In the genomic region with DNA sequence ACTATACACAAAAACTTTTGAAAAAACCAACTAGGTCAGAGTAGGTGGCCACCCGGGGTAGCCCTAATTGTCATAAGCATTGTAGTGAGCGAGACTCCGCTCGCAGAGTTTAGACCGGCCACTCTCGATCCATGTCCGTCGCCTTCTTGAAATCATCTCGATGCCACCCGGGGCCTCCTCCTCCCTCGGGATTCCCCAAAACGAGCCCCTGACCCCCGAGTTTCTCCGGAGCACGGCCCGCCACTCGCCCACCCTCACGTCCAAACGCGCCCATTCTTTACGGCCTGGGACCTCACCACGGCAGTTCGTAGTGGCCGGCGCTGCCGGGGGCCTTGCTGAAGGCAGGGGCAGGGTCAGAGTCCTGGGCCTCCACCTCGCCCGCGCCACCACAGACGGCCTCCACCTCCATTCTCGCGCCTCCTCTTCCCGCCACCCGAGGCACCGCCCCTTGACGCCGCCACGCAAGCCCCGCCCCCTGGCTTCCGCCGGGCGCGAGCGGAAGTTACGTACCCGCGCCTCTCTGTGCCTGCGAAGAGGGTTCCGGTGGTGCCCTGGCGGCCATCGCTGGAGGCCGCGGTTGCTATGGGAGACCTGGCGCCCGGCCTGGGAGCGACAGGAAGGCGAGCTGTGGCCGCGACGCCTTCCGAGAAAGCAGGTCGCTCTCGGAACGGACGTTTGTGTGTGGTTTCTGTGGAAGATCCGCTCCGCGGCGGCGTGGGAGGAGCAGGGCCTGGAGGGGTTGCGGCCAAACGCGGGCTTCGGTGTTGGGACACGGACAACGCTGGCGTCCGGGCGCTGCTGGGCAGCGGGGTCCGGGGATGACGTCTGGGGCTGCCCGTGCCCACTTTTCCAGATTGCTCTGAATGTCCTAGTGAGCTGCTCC, we compare ENCODE assay signal across 1 cellular context.
TF ChIP-seq lines count a peak whose summit lies in the region.

A gene (minus strand): TSS at position 425 of the 883 bp plus-strand sequence. CDS start 16 bp downstream, at position 409.

TF ChIP-seq in HEK293, 187 proteins besides CTCF, POLR2A, EP300 and RAD21 (continued from another document):
- TF ChIP-seq, protein P1, sequence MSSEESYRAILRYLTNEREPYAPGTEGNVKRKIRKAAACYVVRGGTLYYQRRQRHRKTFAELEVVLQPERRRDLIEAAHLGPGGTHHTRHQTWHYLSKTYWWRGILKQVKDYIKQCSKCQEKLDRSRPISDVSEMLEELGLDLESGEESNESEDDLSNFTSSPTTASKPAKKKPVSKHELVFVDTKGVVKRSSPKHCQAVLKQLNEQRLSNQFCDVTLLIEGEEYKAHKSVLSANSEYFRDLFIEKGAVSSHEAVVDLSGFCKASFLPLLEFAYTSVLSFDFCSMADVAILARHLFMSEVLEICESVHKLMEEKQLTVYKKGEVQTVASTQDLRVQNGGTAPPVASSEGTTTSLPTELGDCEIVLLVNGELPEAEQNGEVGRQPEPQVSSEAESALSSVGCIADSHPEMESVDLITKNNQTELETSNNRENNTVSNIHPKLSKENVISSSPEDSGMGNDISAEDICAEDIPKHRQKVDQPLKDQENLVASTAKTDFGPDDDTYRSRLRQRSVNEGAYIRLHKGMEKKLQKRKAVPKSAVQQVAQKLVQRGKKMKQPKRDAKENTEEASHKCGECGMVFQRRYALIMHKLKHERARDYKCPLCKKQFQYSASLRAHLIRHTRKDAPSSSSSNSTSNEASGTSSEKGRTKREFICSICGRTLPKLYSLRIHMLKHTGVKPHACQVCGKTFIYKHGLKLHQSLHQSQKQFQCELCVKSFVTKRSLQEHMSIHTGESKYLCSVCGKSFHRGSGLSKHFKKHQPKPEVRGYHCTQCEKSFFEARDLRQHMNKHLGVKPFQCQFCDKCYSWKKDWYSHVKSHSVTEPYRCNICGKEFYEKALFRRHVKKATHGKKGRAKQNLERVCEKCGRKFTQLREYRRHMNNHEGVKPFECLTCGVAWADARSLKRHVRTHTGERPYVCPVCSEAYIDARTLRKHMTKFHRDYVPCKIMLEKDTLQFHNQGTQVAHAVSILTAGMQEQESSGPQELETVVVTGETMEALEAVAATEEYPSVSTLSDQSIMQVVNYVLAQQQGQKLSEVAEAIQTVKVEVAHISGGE (tag by site-specific recombination; conservative IDR thresholded peaks at IDR 0.05; ENCODE audit: low read depth), result peak; percentile 97
- TF ChIP-seq ZBTB20 (tag by site-specific recombination; IDR thresholded peaks at IDR 0.05), result no peak; the same call in 1 of the 2 replicates
- no peak for TF ChIP-seq ZNF311 (tag by site-specific recombination; IDR thresholded peaks at IDR 0.05; ENCODE audit: borderline replicate concordance)
- no peak for TF ChIP-seq ZNF48 (tag by site-specific recombination; IDR thresholded peaks at IDR 0.05)
- TF ChIP-seq KLF8 (tag by site-specific recombination; IDR thresholded peaks at IDR 0.05), result peak; percentile 89
- no peak for TF ChIP-seq ZNF274 (IDR thresholded peaks at IDR 0.05; ENCODE audit: low read length)
- TF ChIP-seq ZNF274 (tag by site-specific recombination; IDR thresholded peaks at IDR 0.05; ENCODE audit: borderline replicate concordance), result no peak
- no peak for TF ChIP-seq ZNF140 (tag by site-specific recombination; IDR thresholded peaks at IDR 0.05)
- TF ChIP-seq, protein P2, sequence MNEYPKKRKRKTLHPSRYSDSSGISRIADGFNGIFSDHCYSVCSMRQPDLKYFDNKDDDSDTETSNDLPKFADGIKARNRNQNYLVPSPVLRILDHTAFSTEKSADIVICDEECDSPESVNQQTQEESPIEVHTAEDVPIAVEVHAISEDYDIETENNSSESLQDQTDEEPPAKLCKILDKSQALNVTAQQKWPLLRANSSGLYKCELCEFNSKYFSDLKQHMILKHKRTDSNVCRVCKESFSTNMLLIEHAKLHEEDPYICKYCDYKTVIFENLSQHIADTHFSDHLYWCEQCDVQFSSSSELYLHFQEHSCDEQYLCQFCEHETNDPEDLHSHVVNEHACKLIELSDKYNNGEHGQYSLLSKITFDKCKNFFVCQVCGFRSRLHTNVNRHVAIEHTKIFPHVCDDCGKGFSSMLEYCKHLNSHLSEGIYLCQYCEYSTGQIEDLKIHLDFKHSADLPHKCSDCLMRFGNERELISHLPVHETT (tag by site-specific recombination; IDR thresholded peaks at IDR 0.05), result peak; percentile 83
- 0 out of 2 replicates have a peak, but pooled peaks have one; percentile 31 for TF ChIP-seq ZFP69B (tag by site-specific recombination; IDR thresholded peaks at IDR 0.05)
- no peak for TF ChIP-seq ZNF202 (tag by site-specific recombination; IDR thresholded peaks at IDR 0.05; ENCODE audit: borderline replicate concordance)
- TF ChIP-seq ZBTB17 (tag by site-specific recombination; IDR thresholded peaks at IDR 0.05), result peak; percentile 93
- TF ChIP-seq ZNF660 (tag by site-specific recombination; IDR thresholded peaks at IDR 0.05), result no peak; the same call in 1 of the 2 replicates
